7 cellular contexts compared by ENCODE assay signal in genomic region chr1:120881934-120882333, GRCh38. TPM values are rescaled to one million over a fixed set of nuclear protein-coding genes. Genes with fewer than 3 reads are reported as not detected.
"Had no signal": no experiment of that assay in that cellular context is flagged by ENCODE, and none has a peak within 500 bp of the region (broad histone marks: within the 10 kb centered on the region; RNA-seq: fewer than 3 reads in every experiment).

No MANE protein-coding gene starts in this region.

RNA-seq across cellular contexts. Expression of gene PPIAL4A, which starts 7.6 kb away (rescaled TPM):
- total RNA-seq: GM23248, GM23338, H1, H4, H7, H9, HFFc6 had no signal
- polyA plus RNA-seq: GM23248, GM23338, H1 had no signal
